Comparison of ENCODE assay signal across 13 cellular contexts in genomic region chr4:139956436-139957107, GRCh38.
DNase-seq lines count a peak whose midpoint lies in the region; ATAC-seq and TF ChIP-seq lines count a peak whose summit lies in the region.
"Had no signal": no experiment of that assay in that cellular context is flagged by ENCODE, and none has a peak within 500 bp of the region (broad histone marks: within the 10 kb centered on the region; RNA-seq: fewer than 3 reads in every experiment).

No MANE protein-coding gene starts in this region.

- peaks cover 3% of the 10 kb centered on the region for H3K27me3 Mint-ChIP-seq in activated naive CD8-positive, alpha-beta T cell treated with anti-CD3 and anti-CD28 coated beads for 36 hours

- DNase-seq in IMR-90: no peak
- DNase-seq in dermis blood vessel endothelial cell: peak; percentile 28
- DNase-seq in left lobe of liver (ENCODE audit: low spot score): no peak
- DNase-seq in stomach: no peak
- DNase-seq in activated naive CD8-positive, alpha-beta T cell treated with anti-CD3 and anti-CD28 coated beads for 36 hours: no peak
- no peak for DNase-seq in stimulated activated CD4-positive, alpha-beta T cell treated with anti-CD3 and anti-CD28 coated beads, Interleukin-4, amount 100 ng/mL, for 4 hours
- DNase-seq: activated T-cell treated with anti-CD3 and anti-CD28 coated beads, Interleukin-2, amount 50 U/mL, for 4 hours; NCI-H2107; stimulated activated CD4-positive, alpha-beta T cell treated with anti-CD3 and anti-CD28 coated beads, Interleukin-1b, Interleukin-23, amount 100 ng/mL, for 48 hours had no signal

- no peaks in the 10 kb centered on the region; a peak in 1 of 4 replicates for H3K79me1 ChIP-seq in IMR-90 (ENCODE audit: low read depth in 1 of 2, low read length in 2 of 2)

- peaks cover 4% of the 10 kb centered on the region for H3K4me1 Mint-ChIP-seq in activated naive CD8-positive, alpha-beta T cell treated with anti-CD3 and anti-CD28 coated beads for 36 hours

- intact Hi-C loops in IMR-90 (cut with micrococcal nuclease): no loop called here
- intact Hi-C loops in stomach (cut with DNase I; ENCODE audit: low total_unique reads): no loop called here

- TF ChIP-seq POLR2A in IMR-90 (IDR thresholded peaks at IDR 0.05; ENCODE audit: low read depth, low read length): no peak
- TF ChIP-seq POLR2A in stomach (IDR thresholded peaks at IDR 0.05): no peak

- H4K5ac ChIP-seq in IMR-90 (ENCODE audit: low read depth, low read length): no peak overlapping the region

- no peak overlapping the region for H2AK5ac ChIP-seq in IMR-90 (ENCODE audit: low read depth, low read length)

- H3K27me3 ChIP-seq in IMR-90 (ENCODE audit: control insufficient read depth, insufficient read depth, low read length) (no peaks in the 10 kb centered on the region), subcutaneous abdominal adipose tissue (ENCODE audit: control insufficient read depth in 5 of 5, insufficient read depth in 4 of 5, low read length in 5 of 5) (no peaks in the 10 kb centered on the region), stomach (no peaks in the 10 kb centered on the region)

- H3K4me3 ChIP-seq in IMR-90 (ENCODE audit: insufficient read depth, low read depth, low read length) (no peak overlapping the region), subcutaneous abdominal adipose tissue (ENCODE audit: low read depth in 1 of 5, low read length in 5 of 5) (peak overlapping the region; percentile 21 to 56 (median 26)), stomach (peak overlapping the region in 1 of 4 donors; percentile 12)
- H3K4me3 ChIP-seq: prostate gland had no signal

- H3K27ac Mint-ChIP-seq in activated naive CD8-positive, alpha-beta T cell treated with anti-CD3 and anti-CD28 coated beads for 36 hours: no peak overlapping the region

- H2BK120ac ChIP-seq in IMR-90 (ENCODE audit: low read depth, low read length): no peak overlapping the region

- TF ChIP-seq CTCF in IMR-90 (conservative IDR thresholded peaks at IDR 0.05; ENCODE audit: low read depth, low read length): no peak
- no peak for TF ChIP-seq CTCF in stomach (IDR thresholded peaks at IDR 0.05)

- peak; percentile 61; the same call in 1 of the 2 replicates for ATAC-seq in IMR-90 (ENCODE audit: low read depth)
- ATAC-seq in left lobe of liver: peak; percentile 79
- no peak for ATAC-seq in HG03139 (IDR thresholded peaks at IDR 0.05; ENCODE audit: unreplicated experiment)
- ATAC-seq: activated T-cell treated with anti-CD3 and anti-CD28 coated beads, Interleukin-2, amount 50 U/mL, for 4 hours had no signal

- H3K36me3 Mint-ChIP-seq in activated naive CD8-positive, alpha-beta T cell treated with anti-CD3 and anti-CD28 coated beads for 36 hours: no peaks in the 10 kb centered on the region

- dilution Hi-C loops in IMR-90 (cut with HindIII; ENCODE audit: low sequenced_read_pairs, unreplicated experiment): no loop called here

- no peaks in the 10 kb centered on the region; the same call in 1 of the 2 replicates for H3K9me1 ChIP-seq in IMR-90 (ENCODE audit: insufficient read depth, low read length)

- H3K4me1 ChIP-seq in IMR-90 (ENCODE audit: control insufficient read depth, insufficient read depth, low read length): peaks cover 2% of the 10 kb centered on the region; the same call in 1 of the 2 replicates
- H3K4me1 ChIP-seq in subcutaneous abdominal adipose tissue (ENCODE audit: control insufficient read depth in 5 of 5, insufficient read depth in 5 of 5, low read length in 5 of 5): peaks cover 0 to 29% (median 19%) of the 10 kb centered on the region in 5 donors
- peaks cover under 1 to 21% (median 15%) of the 10 kb centered on the region in 4 donors for H3K4me1 ChIP-seq in stomach
- H3K4me1 ChIP-seq: prostate gland had no signal

- H3K9me3 ChIP-seq in IMR-90 (ENCODE audit: control insufficient read depth, insufficient read depth, low read length) (no peaks in the 10 kb centered on the region), subcutaneous abdominal adipose tissue (ENCODE audit: control insufficient read depth in 5 of 5, low read length in 5 of 5) (no peaks in the 10 kb centered on the region), stomach (no peaks in the 10 kb centered on the region)
- H3K9me3 ChIP-seq: prostate gland had no signal

- no peak overlapping the region for H3K56ac ChIP-seq in IMR-90 (ENCODE audit: extremely low read depth, insufficient read depth, low read length)

- no peak overlapping the region for H2BK15ac ChIP-seq in IMR-90 (ENCODE audit: low read depth, low read length)

- TF ChIP-seq RAD21 in IMR-90 (IDR thresholded peaks at IDR 0.05; ENCODE audit: low read length): no peak

- no peak overlapping the region for H2AFZ ChIP-seq in IMR-90 (replicated peaks; ENCODE audit: low read length, poor library complexity)

- peak overlapping the region in 1 of 2 experiments; percentile 35; a peak in 2 of 4 replicates for H4K8ac ChIP-seq in IMR-90 (ENCODE audit: low read depth in 2 of 2, low read length in 2 of 2)

- H2BK20ac ChIP-seq in IMR-90 (ENCODE audit: low read depth, low read length): no peak overlapping the region

- no peak overlapping the region for H2AK9ac ChIP-seq in IMR-90 (replicated peaks; ENCODE audit: low read depth, low read length, poor library complexity)

- CTCF ChIA-PET in IMR-90 (lab: Yijun Ruan, JAX): interaction anchor here (1.3 kb wide), 1 partner anchor 9 kb away, joined by 5 read pairs; no protein-coding TSS in a partner anchor

- no peak overlapping the region for H3K4ac ChIP-seq in IMR-90 (ENCODE audit: low read depth, low read length)

- H3K4me3 Mint-ChIP-seq in activated naive CD8-positive, alpha-beta T cell treated with anti-CD3 and anti-CD28 coated beads for 36 hours: no peak overlapping the region
- H3K4me3 Mint-ChIP-seq: activated T-cell treated with anti-CD3 and anti-CD28 coated beads, Interleukin-2, amount 50 U/mL, for 4 hours had no signal

- H2BK5ac ChIP-seq in IMR-90 (ENCODE audit: low read depth, low read length, poor library complexity, severe bottlenecking): no peak overlapping the region

- H3K4me2 ChIP-seq in IMR-90 (ENCODE audit: low read depth, low read length): peak overlapping the region; percentile 41

- POLR2A ChIA-PET in IMR-90 (lab: Charles Lee; ENCODE audit: unreplicated experiment): no interaction called here

- H3K23ac ChIP-seq in IMR-90 (ENCODE audit: low read depth, low read length): no peak overlapping the region

- no peak overlapping the region for H3K27ac ChIP-seq in IMR-90 (ENCODE audit: insufficient read depth, low read length)
- peak overlapping the region; percentile 20 for H3K27ac ChIP-seq in subcutaneous abdominal adipose tissue (ENCODE audit: low read depth, low read length)
- peak overlapping the region in 2 of 5 donors; percentile 15 to 31 for H3K27ac ChIP-seq in stomach
- H3K27ac ChIP-seq: C4-2B, prostate gland had no signal

- BruUV-seq in IMR-90 (replicated peaks; lab: Mats Ljungman, UMichigan): no TSS peak

- no peak overlapping the region for H3K18ac ChIP-seq in IMR-90 (ENCODE audit: low read depth, low read length)

- no peaks in the 10 kb centered on the region for H3K9me3 Mint-ChIP-seq in activated naive CD8-positive, alpha-beta T cell treated with anti-CD3 and anti-CD28 coated beads for 36 hours
- H3K9me3 Mint-ChIP-seq: activated T-cell treated with anti-CD3 and anti-CD28 coated beads, Interleukin-2, amount 50 U/mL, for 4 hours had no signal

- WGBS in IMR-90 (ENCODE audit: extremely low coverage in 2 of 2, insufficient read length in 1 of 2), 2 experiments: 7% methylated on average over 3 of the region's 7 CpGs; no CpG with 5 or more reads in 1 of the 2 experiments
- WGBS in stomach, 5 donors: 32 to 51% (median 35%) methylated on average over 7 of the region's 7 CpGs

- no peaks in the 10 kb centered on the region for H4K20me1 ChIP-seq in IMR-90 (ENCODE audit: insufficient read depth, low read length)

- TF ChIP-seq EP300 in stomach (IDR thresholded peaks at IDR 0.05): no peak

- peak overlapping the region; percentile 44; the same call in 1 of the 2 replicates for H3K9ac ChIP-seq in IMR-90 (ENCODE audit: low read depth, low read length)
- H3K9ac ChIP-seq in subcutaneous abdominal adipose tissue (ENCODE audit: low read length in 5 of 5): peak overlapping the region in 2 of 5 donors; percentile 9 to 11

- H3K36me3 ChIP-seq in IMR-90 (ENCODE audit: control insufficient read depth, insufficient read depth, low read length): no peaks in the 10 kb centered on the region
- no peaks in the 10 kb centered on the region for H3K36me3 ChIP-seq in subcutaneous abdominal adipose tissue (ENCODE audit: control insufficient read depth in 5 of 5, insufficient read depth in 5 of 5, low read length in 5 of 5)
- no peaks in the 10 kb centered on the region for H3K36me3 ChIP-seq in stomach
- H3K36me3 ChIP-seq: prostate gland had no signal

- in situ Hi-C loops in IMR-90 (cut with MboI; ENCODE audit: low sequenced_read_pairs): no loop called here

- H4K91ac ChIP-seq in IMR-90 (ENCODE audit: insufficient read depth, low read depth, low read length): no peak overlapping the region

- H3K14ac ChIP-seq in IMR-90 (replicated peaks; ENCODE audit: low read depth, low read length): no peak overlapping the region

TF ChIP-seq in IMR-90, 13 proteins besides CTCF, POLR2A, EP300 and RAD21 (continues in another document):
- TF ChIP-seq ELK1 (IDR thresholded peaks at IDR 0.05; ENCODE audit: borderline replicate concordance, low read depth, low read length): no peak
- no peak for TF ChIP-seq CEBPB (IDR thresholded peaks at IDR 0.05; ENCODE audit: low read depth, low read length)
- no peak for TF ChIP-seq USF2 (IDR thresholded peaks at IDR 0.05; ENCODE audit: low read depth, low read length)
- no peak for TF ChIP-seq RCOR1 (IDR thresholded peaks at IDR 0.05; ENCODE audit: insufficient replicate concordance, low read length)
- TF ChIP-seq NFE2L2 (IDR thresholded peaks at IDR 0.05; ENCODE audit: low read depth, low read length): no peak
- TF ChIP-seq MAZ (IDR thresholded peaks at IDR 0.05; ENCODE audit: borderline replicate concordance, low read depth, low read length): no peak
- no peak for TF ChIP-seq FOS (IDR thresholded peaks at IDR 0.05; ENCODE audit: low read depth, low read length)
